Comparison of ENCODE assay signal across 13 cellular contexts in the genomic region with DNA sequence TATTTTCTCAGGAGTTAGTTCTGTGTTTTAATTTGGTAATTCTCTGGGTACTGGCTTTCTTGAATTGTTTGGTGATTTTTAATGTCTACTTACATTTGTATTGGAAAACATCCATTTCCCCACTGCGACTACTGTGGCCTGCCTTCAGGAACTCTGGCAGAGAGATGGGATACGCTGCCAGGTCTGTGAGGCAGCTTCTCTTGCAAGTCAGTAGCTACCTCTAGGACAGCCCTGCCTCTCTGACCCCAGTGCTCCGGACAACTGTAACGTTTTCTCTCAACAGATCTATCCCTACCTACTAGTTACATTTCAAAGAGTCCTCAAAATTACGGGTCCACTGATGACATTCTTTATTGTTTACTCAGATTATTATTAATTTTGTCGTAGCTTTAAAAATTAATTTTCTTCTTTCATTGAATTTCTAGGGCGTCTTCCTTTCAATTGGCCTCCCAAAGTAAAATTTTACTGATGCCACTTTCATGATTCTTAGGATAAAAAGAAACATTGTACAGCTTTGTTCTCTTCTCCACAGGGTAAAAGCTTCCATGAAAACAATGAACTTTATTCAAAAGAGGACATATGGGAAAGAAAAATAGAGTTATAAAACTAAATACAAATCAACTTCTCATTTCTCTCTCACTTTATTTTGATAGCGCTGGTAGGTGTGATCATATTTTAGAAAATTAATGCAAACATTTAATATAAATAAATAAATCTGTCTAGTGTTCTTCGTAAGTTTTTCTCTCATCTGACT.
DNase-seq lines count a peak whose midpoint lies in the region; ATAC-seq and TF ChIP-seq lines count a peak whose summit lies in the region.
"Had no signal": no experiment of that assay in that cellular context is flagged by ENCODE, and none has a peak within 500 bp of the region (broad histone marks: within the 10 kb centered on the region; RNA-seq: fewer than 3 reads in every experiment).

No MANE protein-coding gene starts in this region.

- TF ChIP-seq CTCF in dorsolateral prefrontal cortex (IDR thresholded peaks at IDR 0.05 in 54 of 56, conservative IDR thresholded peaks at IDR 0.05 in 2 of 56; ENCODE audit: low read depth in 1 of 56, partially characterized antibody in 56 of 56), result peak in 1 of 56 donors; percentile 14

- intact Hi-C loops in dorsolateral prefrontal cortex (cut with DNase I), result no loop called here

- peak overlapping the region in 25 of 59 donors; percentile 1 to 42 (median 22) for H3K4me3 ChIP-seq in dorsolateral prefrontal cortex

- H3K27ac ChIP-seq in dorsolateral prefrontal cortex (peak overlapping the region; percentile 56 to 99 (median 94)), temporal lobe (ENCODE audit: low read depth, low read length) (peak overlapping the region; percentile 94)
- H3K27ac ChIP-seq: 22Rv1 had no signal

- no peaks in the 10 kb centered on the region for H3K27me3 ChIP-seq in dorsolateral prefrontal cortex

- DNase-seq in COLO829 (ENCODE audit: low spot score) (peak; percentile 13), dorsolateral prefrontal cortex (no peak), midbrain (lab: John Stamatoyannopoulos, UW) (peak; percentile 54)
- DNase-seq: CD8-positive, alpha-beta memory T cell; DMS53; GF-D8 had no signal

- ATAC-seq in HG03442 (IDR thresholded peaks at IDR 0.05; ENCODE audit: unreplicated experiment) (no peak), SK-N-SH treated with all-trans-retinoic acid at 6 μM for 48 hours (no peak), HG03354 (IDR thresholded peaks at IDR 0.05; ENCODE audit: poor library complexity, severe bottlenecking, unreplicated experiment) (no peak)
- ATAC-seq: HCT116, HepG2 had no signal

TF ChIP-seq in SK-N-SH treated with all-trans-retinoic acid at 6 μM for 48 hours, 23 proteins besides CTCF, POLR2A, EP300 and RAD21:
- TF ChIP-seq, protein P1, sequence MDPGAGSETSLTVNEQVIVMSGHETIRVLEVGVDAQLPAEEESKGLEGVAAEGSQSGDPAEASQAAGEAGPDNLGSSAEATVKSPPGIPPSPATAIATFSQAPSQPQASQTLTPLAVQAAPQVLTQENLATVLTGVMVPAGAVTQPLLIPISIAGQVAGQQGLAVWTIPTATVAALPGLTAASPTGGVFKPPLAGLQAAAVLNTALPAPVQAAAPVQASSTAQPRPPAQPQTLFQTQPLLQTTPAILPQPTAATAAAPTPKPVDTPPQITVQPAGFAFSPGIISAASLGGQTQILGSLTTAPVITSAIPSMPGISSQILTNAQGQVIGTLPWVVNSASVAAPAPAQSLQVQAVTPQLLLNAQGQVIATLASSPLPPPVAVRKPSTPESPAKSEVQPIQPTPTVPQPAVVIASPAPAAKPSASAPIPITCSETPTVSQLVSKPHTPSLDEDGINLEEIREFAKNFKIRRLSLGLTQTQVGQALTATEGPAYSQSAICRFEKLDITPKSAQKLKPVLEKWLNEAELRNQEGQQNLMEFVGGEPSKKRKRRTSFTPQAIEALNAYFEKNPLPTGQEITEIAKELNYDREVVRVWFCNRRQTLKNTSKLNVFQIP (CRISPR knock-in tag; IDR thresholded peaks at IDR 0.05; ENCODE audit: borderline replicate concordance, low read depth), result no peak
- no peak for TF ChIP-seq ISL1 (CRISPR knock-in tag; IDR thresholded peaks at IDR 0.05)
- TF ChIP-seq TCF4 (CRISPR knock-in tag; IDR thresholded peaks at IDR 0.05; ENCODE audit: borderline replicate concordance), result no peak
- no peak for TF ChIP-seq CSDC2 (CRISPR knock-in tag; IDR thresholded peaks at IDR 0.05)
- no peak for TF ChIP-seq ZNF70 (CRISPR knock-in tag; IDR thresholded peaks at IDR 0.05)
- TF ChIP-seq GLIS3 (CRISPR knock-in tag; IDR thresholded peaks at IDR 0.05), result no peak
- TF ChIP-seq TOX (CRISPR knock-in tag; IDR thresholded peaks at IDR 0.05; ENCODE audit: borderline replicate concordance), result no peak
- TF ChIP-seq SNAI2 (CRISPR knock-in tag; IDR thresholded peaks at IDR 0.05), result no peak
- no peak for TF ChIP-seq RARB (CRISPR knock-in tag; IDR thresholded peaks at IDR 0.05)

Comparison
In these comparisons a context has a peak if more than half of its experiments do, and no peak if none do; other contexts are left out.
1. DNase-seq: peak in COLO829 (single experiment) and midbrain (single experiment); none in dorsolateral prefrontal cortex (0 of 10).